Comparison of ENCODE assay signal across 8 cellular contexts in the genomic region with DNA sequence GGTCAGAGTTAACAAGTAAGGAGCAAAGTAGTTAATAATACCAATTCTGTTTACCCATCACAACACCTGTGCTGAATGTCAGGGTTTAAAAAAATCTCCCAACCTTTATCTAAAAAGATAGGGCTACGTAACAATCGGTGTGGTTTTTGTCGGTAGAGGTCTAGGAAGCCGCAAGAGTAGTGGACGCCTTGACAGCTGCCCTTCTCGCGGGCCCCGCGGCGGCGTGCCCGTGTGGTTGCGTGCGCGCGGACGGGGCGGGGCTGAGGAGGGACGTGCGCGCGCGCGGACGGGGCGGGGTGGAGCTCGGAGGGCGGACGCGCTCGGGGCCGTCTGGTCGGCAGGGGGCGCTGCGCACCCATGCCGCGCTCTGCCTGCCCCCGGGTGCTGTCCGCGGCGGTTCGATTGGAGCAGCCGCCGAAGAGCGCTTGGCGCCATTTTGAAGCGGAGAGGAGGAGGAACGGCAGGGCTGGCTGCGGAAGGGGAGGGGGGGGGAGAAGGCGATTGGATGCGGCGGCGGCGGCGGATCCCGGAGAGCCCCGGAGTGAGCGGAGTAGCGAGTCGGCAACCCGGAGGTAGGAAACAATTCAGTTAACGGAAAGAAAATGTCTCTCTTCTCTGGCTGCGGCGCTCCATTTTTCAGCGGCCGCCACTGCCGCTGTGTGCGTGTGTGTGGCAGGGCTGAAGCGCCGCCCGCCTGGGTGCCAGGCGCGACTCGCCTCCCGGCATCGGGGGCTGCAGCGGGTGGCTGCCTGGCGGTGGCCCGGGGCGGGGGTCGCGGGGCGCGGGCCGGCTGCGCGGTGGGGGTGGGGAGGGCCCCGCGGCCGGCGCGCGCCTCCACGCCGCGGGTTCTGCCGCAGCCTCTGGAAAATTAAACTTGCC.
DNase-seq lines count a peak whose midpoint lies in the region; ATAC-seq and TF ChIP-seq lines count a peak whose summit lies in the region.

A gene with protein sequence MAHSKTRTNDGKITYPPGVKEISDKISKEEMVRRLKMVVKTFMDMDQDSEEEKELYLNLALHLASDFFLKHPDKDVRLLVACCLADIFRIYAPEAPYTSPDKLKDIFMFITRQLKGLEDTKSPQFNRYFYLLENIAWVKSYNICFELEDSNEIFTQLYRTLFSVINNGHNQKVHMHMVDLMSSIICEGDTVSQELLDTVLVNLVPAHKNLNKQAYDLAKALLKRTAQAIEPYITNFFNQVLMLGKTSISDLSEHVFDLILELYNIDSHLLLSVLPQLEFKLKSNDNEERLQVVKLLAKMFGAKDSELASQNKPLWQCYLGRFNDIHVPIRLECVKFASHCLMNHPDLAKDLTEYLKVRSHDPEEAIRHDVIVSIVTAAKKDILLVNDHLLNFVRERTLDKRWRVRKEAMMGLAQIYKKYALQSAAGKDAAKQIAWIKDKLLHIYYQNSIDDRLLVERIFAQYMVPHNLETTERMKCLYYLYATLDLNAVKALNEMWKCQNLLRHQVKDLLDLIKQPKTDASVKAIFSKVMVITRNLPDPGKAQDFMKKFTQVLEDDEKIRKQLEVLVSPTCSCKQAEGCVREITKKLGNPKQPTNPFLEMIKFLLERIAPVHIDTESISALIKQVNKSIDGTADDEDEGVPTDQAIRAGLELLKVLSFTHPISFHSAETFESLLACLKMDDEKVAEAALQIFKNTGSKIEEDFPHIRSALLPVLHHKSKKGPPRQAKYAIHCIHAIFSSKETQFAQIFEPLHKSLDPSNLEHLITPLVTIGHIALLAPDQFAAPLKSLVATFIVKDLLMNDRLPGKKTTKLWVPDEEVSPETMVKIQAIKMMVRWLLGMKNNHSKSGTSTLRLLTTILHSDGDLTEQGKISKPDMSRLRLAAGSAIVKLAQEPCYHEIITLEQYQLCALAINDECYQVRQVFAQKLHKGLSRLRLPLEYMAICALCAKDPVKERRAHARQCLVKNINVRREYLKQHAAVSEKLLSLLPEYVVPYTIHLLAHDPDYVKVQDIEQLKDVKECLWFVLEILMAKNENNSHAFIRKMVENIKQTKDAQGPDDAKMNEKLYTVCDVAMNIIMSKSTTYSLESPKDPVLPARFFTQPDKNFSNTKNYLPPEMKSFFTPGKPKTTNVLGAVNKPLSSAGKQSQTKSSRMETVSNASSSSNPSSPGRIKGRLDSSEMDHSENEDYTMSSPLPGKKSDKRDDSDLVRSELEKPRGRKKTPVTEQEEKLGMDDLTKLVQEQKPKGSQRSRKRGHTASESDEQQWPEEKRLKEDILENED (N-terminal part only) (plus strand): TSS at position 431 of the 879 bp plus-strand sequence. CDS start 62,321 bp downstream, outside the sequence.

- peak; percentile 86 for ATAC-seq in GM21515 (IDR thresholded peaks at IDR 0.05; ENCODE audit: unreplicated experiment)

- H3K36me3 ChIP-seq in OCI-LY3 (replicated peaks; ENCODE audit: low read depth, low read length), result no peaks in the 10 kb centered on the region

- peaks cover 44% of the 10 kb centered on the region for H3K79me2 ChIP-seq in OCI-LY3 (ENCODE audit: low read length)

- peaks cover 22% of the 10 kb centered on the region for H3K4me1 ChIP-seq in OCI-LY3 (ENCODE audit: low read length)

- peak within 1 kb of the TSS; percentile 89 for H3K4me2 ChIP-seq in OCI-LY3 (ENCODE audit: low read length)

- H3K9ac ChIP-seq in OCI-LY3 (ENCODE audit: low read length), result peak within 1 kb of the TSS; percentile 94

- H3K27me3 ChIP-seq in OCI-LY3 (ENCODE audit: low read depth, low read length), result peaks cover 5% of the 10 kb centered on the region; the same call in 1 of the 2 replicates

- H4K20me1 ChIP-seq in OCI-LY3 (ENCODE audit: insufficient read depth, low read length), result peaks cover 31% of the 10 kb centered on the region

- H3K9me3 ChIP-seq in OCI-LY3 (ENCODE audit: insufficient read depth, low read length), result no peaks in the 10 kb centered on the region

- H2AFZ ChIP-seq in OCI-LY3 (ENCODE audit: low read depth, low read length), result peak within 1 kb of the TSS; percentile 87

- H3K27ac ChIP-seq in OCI-LY3 (ENCODE audit: low read length), result peak within 1 kb of the TSS; percentile 88

- TF ChIP-seq CTCF in OCI-LY3 (IDR thresholded peaks at IDR 0.05; ENCODE audit: low read depth, low read length), result peak; percentile 83

- H3K4me3 ChIP-seq in OCI-LY3 (ENCODE audit: low read length), result peak within 1 kb of the TSS; percentile 90

- DNase-seq in DMS 273 (lab: John Stamatoyannopoulos, UW; ENCODE audit: unreplicated experiment) (peak; percentile 96), HuH-7.5 (ENCODE audit: low spot score) (peak; percentile 86), activated T-cell treated with anti-CD3 and anti-CD28 coated beads for 1 hour (ENCODE audit: low read depth) (peak; percentile 95), epidermal melanocyte (ENCODE audit: insufficient read length, low spot score) (peak; percentile 80), middle frontal gyrus (ENCODE audit: extremely low spot score, low spot score) (peak; percentile 91)
- DNase-seq in stimulated activated CD8-positive, alpha-beta memory T cell treated with anti-CD3 and anti-CD28 coated beads, Interleukin-2, amount 100 ng/mL, for 48 hours (ENCODE audit: low read depth in 2 of 2), result peak; percentile 88 to 94

Comparison
In these comparisons a context has a peak if more than half of its experiments do, and no peak if none do; other contexts are left out.
1. Peak in every context shown above with its lines: DNase-seq, ATAC-seq, H3K4me3 ChIP-seq and H3K27ac ChIP-seq.